27 cellular contexts compared by ENCODE assay signal in the genomic region with DNA sequence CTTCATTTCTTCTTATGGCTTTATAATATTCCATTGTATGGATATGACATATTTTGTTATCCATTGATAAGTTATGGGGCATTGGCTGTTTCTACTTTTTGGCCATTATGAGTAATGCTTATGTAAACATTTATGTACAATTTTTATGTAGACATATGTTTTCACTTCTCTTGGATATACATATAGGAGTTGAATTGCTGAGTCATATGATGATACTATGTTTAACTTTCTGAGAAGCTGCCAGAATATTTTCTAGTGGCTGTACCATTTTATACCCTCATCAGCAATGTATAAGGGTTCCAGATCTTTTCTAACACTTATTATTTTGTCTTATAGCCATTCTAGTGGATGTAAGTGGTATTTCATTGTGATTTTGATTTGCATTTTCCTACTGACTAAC. TPM values are rescaled to one million over a fixed set of nuclear protein-coding genes. Genes with fewer than 3 reads are reported as not detected.
"Had no signal": no experiment of that assay in that cellular context is flagged by ENCODE, and none has a peak within 500 bp of the region (broad histone marks: within the 10 kb centered on the region; RNA-seq: fewer than 3 reads in every experiment).

No MANE protein-coding gene starts in this region.

- H2AFZ ChIP-seq: hepatocyte, parathyroid adenoma had no signal

- H3K4me2 ChIP-seq: hepatocyte had no signal

- H3K4me1 ChIP-seq: esophagus squamous epithelium, parathyroid adenoma, prostate gland, spleen, tibial artery, upper lobe of left lung, uterus had no signal

- H3K27ac ChIP-seq: esophagus squamous epithelium, hepatocyte, parathyroid adenoma, prostate gland, spleen, tibial artery, upper lobe of left lung, uterus had no signal

- H3K27me3 ChIP-seq: hepatocyte, tibial artery, upper lobe of left lung, uterus had no signal

- DNase-seq: effector memory CD8-positive, alpha-beta T cell; esophagus squamous epithelium; foreskin melanocyte; head of caudate nucleus; kidney glomerular epithelial cell; naive thymus-derived CD4-positive, alpha-beta T cell; nephron progenitor cell; spleen; stimulated activated CD4-positive, alpha-beta T cell treated with anti-CD3 and anti-CD28 coated beads, Interleukin-15, amount 100 ng/mL, for 24 hours; stimulated activated CD4-positive, alpha-beta T cell treated with anti-CD3 and anti-CD28 coated beads, Interleukin-1b, Interleukin-23, amount 100 ng/mL, for 48 hours; stimulated activated CD4-positive, alpha-beta T cell treated with anti-CD3 and anti-CD28 coated beads, Interleukin-4, amount 100 ng/mL, for 24 hours; tibial artery; upper lobe of left lung; uterus had no signal

- H3K36me3 ChIP-seq: esophagus squamous epithelium, prostate gland, spleen, tibial artery, upper lobe of left lung, uterus had no signal

- H3K9me3 ChIP-seq: esophagus squamous epithelium, prostate gland, upper lobe of left lung, uterus had no signal

- H3K4me3 ChIP-seq: esophagus squamous epithelium, hepatocyte, prostate gland, spleen, tibial artery, upper lobe of left lung, uterus had no signal

- H3K9ac ChIP-seq: parathyroid adenoma had no signal

- ATAC-seq: effector memory CD8-positive, alpha-beta T cell; naive thymus-derived CD4-positive, alpha-beta T cell; sciatic nerve; stimulated activated memory B cell treated with anti-CD40 and anti-IgM and Interleukin-4, amounts not matched to agents 10 μg/mL and 1 μg/mL and 100 μg/mL, for 72 hours had no signal

- H3K79me2 ChIP-seq: hepatocyte, parathyroid adenoma had no signal

RNA-seq across cellular contexts. Expression of gene OTOR, which starts 23.0 kb away (rescaled TPM):
- total RNA-seq: epithelial cell of proximal tubule; esophagus squamous epithelium; liver; lung microvascular endothelial cell; mesenteric fat pad; mononuclear cell; naive thymus-derived CD4-positive, alpha-beta T cell; omental fat pad; prostate gland; renal cortical epithelial cell; sciatic nerve; skeletal muscle tissue; spleen; upper lobe of left lung; uterus had no signal
- polyA plus RNA-seq: hepatocyte; liver; naive thymus-derived CD4-positive, alpha-beta T cell; spleen had no signal
